In genomic region chr7:68041559-68041958, GRCh38 we compare ENCODE assay signal across 27 cellular contexts.
"Had no signal": no experiment of that assay in that cellular context is flagged by ENCODE, and none has a peak within 500 bp of the region (broad histone marks: within the 10 kb centered on the region; RNA-seq: fewer than 3 reads in every experiment).

No MANE protein-coding gene starts in this region.

- ATAC-seq: activated CD4-positive, alpha-beta T cell treated with anti-CD3 and anti-CD28 coated beads for 36 hours; activated naive CD8-positive, alpha-beta T cell treated with anti-CD3 and anti-CD28 coated beads, Interleukin-2, amount 50 U/mL, for 24 hours; activated T-cell treated with anti-CD3 and anti-CD28 coated beads, Interleukin-2, amount 50 U/mL, for 72 hours; body of pancreas; foreskin keratinocyte; gastrocnemius medialis; heart left ventricle had no signal

- H3K27ac ChIP-seq: adrenal gland, body of pancreas, epithelial cell of prostate, esophagus squamous epithelium, foreskin keratinocyte, gastrocnemius medialis, heart left ventricle had no signal

- DNase-seq: activated CD4-positive, alpha-beta memory T cell treated with anti-CD3 and anti-CD28 coated beads, Interleukin-2, amount 10 ng/mL, durations not matched to agents 7 days and 5 days; activated CD4-positive, alpha-beta T cell treated with anti-CD3 and anti-CD28 coated beads for 36 hours; activated CD4-positive, alpha-beta T cell treated with anti-CD3 and anti-CD28 coated beads, Interleukin-2, amount 10 ng/mL, durations not matched to agents 24 days and 14 days; activated CD4-positive, CD25-positive, alpha-beta regulatory T cell; activated CD4-positive, CD25-positive, alpha-beta regulatory T cell treated with anti-CD3 and anti-CD28 coated beads, Interleukin-2, amount 50 U/mL, for 72 hours; activated CD8-positive, alpha-beta memory T cell treated with anti-CD3 and anti-CD28 coated beads, Interleukin-2, amount 50 U/mL, for 48 hours; activated gamma-delta T cell; activated naive CD4-positive, alpha-beta T cell treated with anti-CD3 and anti-CD28 coated beads for 36 hours; activated naive CD8-positive, alpha-beta T cell treated with anti-CD3 and anti-CD28 coated beads for 36 hours; activated naive CD8-positive, alpha-beta T cell treated with anti-CD3 and anti-CD28 coated beads, Interleukin-2, amount 50 U/mL, for 24 hours; activated T-cell treated with anti-CD3 and anti-CD28 coated beads for 4 hours; activated T-cell treated with anti-CD3 and anti-CD28 coated beads, Interleukin-2, amount 50 U/mL, for 24 hours; activated T-cell treated with anti-CD3 and anti-CD28 coated beads, Interleukin-2, amount 50 U/mL, for 72 hours; adrenal gland; amygdala; aorta; body of pancreas; caudate nucleus; cortex of kidney; effector CD8-positive, alpha-beta T cell; esophagus squamous epithelium; foreskin keratinocyte; gastrocnemius medialis; glutamatergic neuron; heart left ventricle; T-helper 2 cell had no signal

- H3K4me1 ChIP-seq: adrenal gland, body of pancreas, esophagus squamous epithelium, gastrocnemius medialis, heart left ventricle had no signal

- H3K27me3 ChIP-seq: adrenal gland, body of pancreas, esophagus squamous epithelium, foreskin keratinocyte, gastrocnemius medialis had no signal

- H3K4me3 ChIP-seq: adrenal gland, body of pancreas, esophagus squamous epithelium, gastrocnemius medialis, heart left ventricle had no signal

- H3K9me3 ChIP-seq: adrenal gland, body of pancreas, esophagus squamous epithelium, gastrocnemius medialis had no signal

- H3K36me3 ChIP-seq: adrenal gland, esophagus squamous epithelium, gastrocnemius medialis, heart left ventricle had no signal
